In genomic region chr15:75508741-75509532, GRCh38 we compare ENCODE assay signal across 9 cellular contexts. TPM values are rescaled to one million over a fixed set of nuclear protein-coding genes. Genes with fewer than 3 reads are reported as not detected.
DNase-seq lines count a peak whose midpoint lies in the region; ATAC-seq, FAIRE-seq and TF ChIP-seq lines count a peak whose summit lies in the region.
"Had no signal": no experiment of that assay in that cellular context is flagged by ENCODE, and none has a peak within 500 bp of the region (broad histone marks: within the 10 kb centered on the region; RNA-seq: fewer than 3 reads in every experiment).

No MANE protein-coding gene starts in this region.

- H3K36me3 Mint-ChIP-seq in astrocyte (ENCODE audit: low read depth, unreplicated experiment) = peaks cover 11% of the 10 kb centered on the region

- peak; percentile 58 for TF ChIP-seq CTCF in astrocyte (IDR thresholded peaks at IDR 0.05; ENCODE audit: insufficient read depth, low read depth, low read length)

- no peaks in the 10 kb centered on the region for H3K4me1 ChIP-seq in astrocyte (ENCODE audit: insufficient read depth, low read length)
- H3K4me1 ChIP-seq in neuronal stem cell (ENCODE audit: control insufficient read depth in 2 of 2, insufficient read depth in 1 of 2, low read depth in 1 of 2, low read length in 2 of 2) = no peaks in the 10 kb centered on the region

- no peak overlapping the region for H4K8ac ChIP-seq in neuronal stem cell (ENCODE audit: low read depth, low read length)

- H3K27me3 ChIP-seq in astrocyte (ENCODE audit: insufficient read depth, low read length) = no peaks in the 10 kb centered on the region
- no peaks in the 10 kb centered on the region for H3K27me3 ChIP-seq in neuronal stem cell (ENCODE audit: control insufficient read depth in 3 of 3, insufficient read depth in 3 of 3, low read depth in 1 of 3, low read length in 3 of 3)

- no peak overlapping the region for H3K9ac ChIP-seq in astrocyte (ENCODE audit: low read length)
- H3K9ac ChIP-seq in neuronal stem cell (ENCODE audit: low read depth, low read length, poor library complexity) = no peak overlapping the region

- H3K4me3 Mint-ChIP-seq in astrocyte (ENCODE audit: unreplicated experiment) = no peak overlapping the region
- H3K4me3 Mint-ChIP-seq: dendritic cell treated with granulocyte-macrophage colony-stimulating factor and Interleukin-4, amounts not matched to agents 40 ng/mL and 50 ng/mL, for 4 days had no signal

- H3K9me3 Mint-ChIP-seq in astrocyte (ENCODE audit: unreplicated experiment) = no peaks in the 10 kb centered on the region
- H3K9me3 Mint-ChIP-seq: dendritic cell treated with granulocyte-macrophage colony-stimulating factor and Interleukin-4, amounts not matched to agents 40 ng/mL and 50 ng/mL, for 4 days had no signal

- H4K91ac ChIP-seq in neuronal stem cell (ENCODE audit: low read depth, low read length, poor library complexity) = no peak overlapping the region

- no peak for ATAC-seq in HG02938 (IDR thresholded peaks at IDR 0.05; ENCODE audit: unreplicated experiment)

- no peak overlapping the region for H2BK12ac ChIP-seq in neuronal stem cell (ENCODE audit: low read length)

- no CpG with 5 or more reads among the region's 8 CpGs for WGBS in neuronal stem cell (ENCODE audit: extremely low coverage in 2 of 2, insufficient read length in 2 of 2, insufficient replicate concordance in 1 of 2), 2 donors

- H3K23ac ChIP-seq in neuronal stem cell (ENCODE audit: low read depth, low read length, poor library complexity) = no peak overlapping the region

- H3K9me3 ChIP-seq in astrocyte (ENCODE audit: insufficient read depth, low read depth, low read length) (no peaks in the 10 kb centered on the region), neuronal stem cell (replicated peaks in 1 of 2; ENCODE audit: control insufficient read depth in 2 of 2, insufficient read depth in 1 of 2, low read depth in 1 of 2, low read length in 2 of 2) (peaks cover 3 to 10% of the 10 kb centered on the region in 2 donors)

- no peak overlapping the region for H3K4ac ChIP-seq in neuronal stem cell (ENCODE audit: low read length)

- H3K4me2 ChIP-seq in astrocyte (ENCODE audit: low read length) = no peak overlapping the region
- H3K4me2 ChIP-seq in neuronal stem cell (ENCODE audit: insufficient read depth, low read length, poor library complexity, severe bottlenecking) = no peak overlapping the region

- no peak overlapping the region for H2BK15ac ChIP-seq in neuronal stem cell (ENCODE audit: low read length)

- H3K18ac ChIP-seq in neuronal stem cell (ENCODE audit: low read length) = no peak overlapping the region

- no peaks in the 10 kb centered on the region for H3K4me1 Mint-ChIP-seq in astrocyte (ENCODE audit: low read depth, unreplicated experiment)

- H3K4me3 ChIP-seq in astrocyte (ENCODE audit: insufficient read depth, low read depth, low read length) (no peak overlapping the region), neuronal stem cell (ENCODE audit: low read length in 2 of 2) (no peak overlapping the region)

- no peak overlapping the region for H3K27ac Mint-ChIP-seq in astrocyte (ENCODE audit: unreplicated experiment)
- H3K27ac Mint-ChIP-seq: dendritic cell treated with granulocyte-macrophage colony-stimulating factor and Interleukin-4, amounts not matched to agents 40 ng/mL and 50 ng/mL, for 4 days had no signal

- no peak overlapping the region for H2AFZ ChIP-seq in astrocyte (ENCODE audit: low read depth, low read length)
- no peak overlapping the region for H2AFZ ChIP-seq in neuronal stem cell (ENCODE audit: low read length)

- no peaks in the 10 kb centered on the region for H3K79me2 ChIP-seq in astrocyte (ENCODE audit: insufficient read depth, low read length)

- FAIRE-seq in astrocyte (lab: Jason Lieb, UNC) = no peak
- no peak for FAIRE-seq in RCC 7860 (lab: Jason Lieb, UNC)

- no peaks in the 10 kb centered on the region for H4K20me1 ChIP-seq in astrocyte (ENCODE audit: insufficient read depth, low read length)

- no peak overlapping the region for H2BK5ac ChIP-seq in neuronal stem cell (ENCODE audit: low read length)

- H3K14ac ChIP-seq in neuronal stem cell (ENCODE audit: low read length) = no peak overlapping the region

- H3K27ac ChIP-seq in astrocyte (ENCODE audit: low read depth, low read length) = no peak overlapping the region
- no peak overlapping the region for H3K27ac ChIP-seq in neuronal stem cell (replicated peaks; ENCODE audit: low read length)

- DNase-seq in activated T-cell treated with anti-CD3 and anti-CD28 coated beads for 4 hours (peak; percentile 15), M059J (ENCODE audit: low read depth) (peak; percentile 33), astrocyte (ENCODE audit: low read depth) (peak; percentile 41), left kidney (ENCODE audit: low read depth, low spot score) (peak; percentile 48), neuronal stem cell (ENCODE audit: low spot score) (no peak), RCC 7860 (ENCODE audit: low spot score) (no peak)
- no peak for DNase-seq in activated T-cell treated with anti-CD3 and anti-CD28 coated beads, Interleukin-2, amount 50 U/mL, for 1 hour

- H2AK5ac ChIP-seq in neuronal stem cell (ENCODE audit: low read depth, low read length) = no peak overlapping the region

- H3K27me3 Mint-ChIP-seq in astrocyte (ENCODE audit: low read depth, unreplicated experiment) = no peaks in the 10 kb centered on the region
- H3K27me3 Mint-ChIP-seq: dendritic cell treated with granulocyte-macrophage colony-stimulating factor and Interleukin-4, amounts not matched to agents 40 ng/mL and 50 ng/mL, for 4 days had no signal

- H3K36me3 ChIP-seq in astrocyte (ENCODE audit: insufficient read depth, low read length) (peaks cover 29% of the 10 kb centered on the region), neuronal stem cell (replicated peaks in 1 of 2; ENCODE audit: control insufficient read depth in 2 of 2, insufficient read depth in 2 of 2, low read length in 2 of 2) (peaks cover 10 to 83% of the 10 kb centered on the region in 2 donors)

- H2BK120ac ChIP-seq in neuronal stem cell (ENCODE audit: low read depth, low read length) = no peak overlapping the region

- H3K79me1 ChIP-seq in neuronal stem cell (ENCODE audit: low read depth, low read length) = no peaks in the 10 kb centered on the region

RNA-seq across cellular contexts. Expression of gene SIN3A, which starts 57.4 kb away (rescaled TPM):
- total RNA-seq in M059J (2014; rRNA removed; shearing (Covaris generic)) = 38.5 and 39.7 TPM in 2 replicates
- 49.9 and 54.0 TPM in 2 replicates for total RNA-seq in astrocyte
- 42.9 TPM for polyA plus RNA-seq in neuronal stem cell (2013, experiment 1 of 2)
- polyA plus RNA-seq in neuronal stem cell (2013, experiment 2 of 2) = 43.4 TPM

Comparison
In these comparisons a context has a peak if more than half of its experiments do, and no peak if none do; other contexts are left out.
1. DNase-seq: peak in activated T-cell treated with anti-CD3 and anti-CD28 coated beads for 4 hours (single experiment), M059J (single experiment), astrocyte (single experiment) and left kidney (single experiment); none in activated T-cell treated with anti-CD3 and anti-CD28 coated beads, Interleukin-2, amount 50 U/mL, for 1 hour (single experiment), neuronal stem cell (single experiment) and RCC 7860 (single experiment).